8 cellular contexts compared by ENCODE assay signal in the genomic region with DNA sequence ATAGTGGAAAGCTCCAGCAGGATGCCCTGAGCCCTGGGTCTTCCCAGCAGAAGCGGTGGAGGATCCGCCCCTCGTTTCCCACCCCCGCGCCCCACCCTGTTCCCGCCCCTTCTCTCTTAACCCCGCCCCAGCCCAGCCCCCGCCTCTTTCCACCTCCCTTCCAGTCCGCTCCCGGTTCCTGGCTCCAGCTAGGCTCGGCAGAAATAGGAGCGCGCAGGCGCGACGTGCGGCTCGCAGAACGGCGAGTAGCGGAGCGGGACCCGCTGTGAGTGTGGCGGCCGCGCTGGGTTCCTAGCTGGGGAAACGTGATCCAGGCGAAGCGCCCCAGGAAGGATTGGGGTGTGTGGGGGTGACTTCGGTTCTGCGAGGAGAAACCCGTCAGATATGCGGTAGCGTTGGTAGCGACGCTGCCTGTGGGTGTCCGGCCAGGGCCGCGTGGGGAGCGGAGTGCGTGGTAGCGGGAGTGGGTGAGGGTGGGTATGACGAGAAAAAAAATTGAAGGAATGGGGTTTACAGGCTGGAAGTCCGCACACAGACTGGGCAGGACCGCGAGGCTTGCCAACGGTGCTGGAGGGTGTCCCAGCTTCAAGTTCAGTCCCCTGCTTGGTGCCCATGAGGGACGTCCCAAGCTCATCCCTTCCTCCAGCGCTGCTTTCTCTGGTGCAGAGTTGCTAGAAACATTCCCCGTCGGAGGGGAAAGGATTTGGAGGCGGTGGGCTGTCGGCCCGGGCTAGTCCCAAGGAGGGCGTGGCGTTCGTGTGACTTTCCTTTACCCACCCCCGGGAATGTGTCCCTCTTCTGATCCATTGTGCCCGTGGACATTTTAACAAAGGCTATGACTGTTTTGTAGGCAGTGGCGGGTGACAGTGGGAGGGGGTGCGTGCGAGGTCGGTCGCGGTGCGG. TPM values are rescaled to one million over a fixed set of nuclear protein-coding genes. Genes with fewer than 3 reads are reported as not detected.
DNase-seq lines count a peak whose midpoint lies in the region; ATAC-seq and TF ChIP-seq lines count a peak whose summit lies in the region.

A gene (plus strand): TSS at position 234 of the 903 bp plus-strand sequence. CDS start 56,886 bp downstream, outside the sequence.

- TF ChIP-seq CTCF in glutamatergic neuron (IDR thresholded peaks at IDR 0.05; ENCODE audit: partially characterized antibody, unreplicated experiment) (no peak), nephron progenitor cell (IDR thresholded peaks at IDR 0.05) (no peak), GM13977 (IDR thresholded peaks at IDR 0.05; ENCODE audit: extremely low read depth, insufficient read depth, missing control alignments) (no peak)

- H3K9me3 Mint-ChIP-seq in activated naive CD8-positive, alpha-beta T cell treated with anti-CD3 and anti-CD28 coated beads, Interleukin-2, amount 10 ng/mL, durations not matched to agents 7 days and 5 days: no peaks in the 10 kb centered on the region
- H3K9me3 Mint-ChIP-seq in glutamatergic neuron (ENCODE audit: unreplicated experiment) (no peaks in the 10 kb centered on the region), nephron progenitor cell (peaks cover 19% of the 10 kb centered on the region)

- H3K36me3 Mint-ChIP-seq in activated naive CD8-positive, alpha-beta T cell treated with anti-CD3 and anti-CD28 coated beads, Interleukin-2, amount 10 ng/mL, durations not matched to agents 7 days and 5 days: no peaks in the 10 kb centered on the region
- no peaks in the 10 kb centered on the region for H3K36me3 Mint-ChIP-seq in glutamatergic neuron (ENCODE audit: unreplicated experiment)
- peaks cover under 1% of the 10 kb centered on the region for H3K36me3 Mint-ChIP-seq in nephron progenitor cell (ENCODE audit: low read depth)

- peaks cover 13% of the 10 kb centered on the region for H3K27me3 Mint-ChIP-seq in activated naive CD8-positive, alpha-beta T cell treated with anti-CD3 and anti-CD28 coated beads, Interleukin-2, amount 10 ng/mL, durations not matched to agents 7 days and 5 days
- H3K27me3 Mint-ChIP-seq in glutamatergic neuron (ENCODE audit: unreplicated experiment): peaks cover 4% of the 10 kb centered on the region
- peaks cover 4% of the 10 kb centered on the region for H3K27me3 Mint-ChIP-seq in nephron progenitor cell (ENCODE audit: low read depth, poor library complexity)

- H3K4me3 Mint-ChIP-seq in activated naive CD8-positive, alpha-beta T cell treated with anti-CD3 and anti-CD28 coated beads, Interleukin-2, amount 10 ng/mL, durations not matched to agents 7 days and 5 days: peak within 1 kb of the TSS; percentile 37
- H3K4me3 Mint-ChIP-seq in glutamatergic neuron (ENCODE audit: unreplicated experiment): peak within 1 kb of the TSS; percentile 90
- H3K4me3 Mint-ChIP-seq in nephron progenitor cell: peak within 1 kb of the TSS; percentile 91

- POLR2A ChIA-PET in activated naive CD8-positive, alpha-beta T cell treated with anti-CD3 and anti-CD28 coated beads, Interleukin-2, amount 10 ng/mL, durations not matched to agents 7 days and 5 days (lab: Charles Lee): no interaction called here

- DNase-seq in DMS 273 treated with DMSO at 0.1 percent for 48 hours (lab: John Stamatoyannopoulos, UW) (peak; percentile 68), NCI-H1105 (lab: John Stamatoyannopoulos, UW) (peak; percentile 47), glutamatergic neuron (peak; percentile 85), nephron progenitor cell (peak; percentile 81), GM13977 (ENCODE audit: low spot score) (no peak)
- no peak for DNase-seq in activated naive CD8-positive, alpha-beta T cell treated with anti-CD3 and anti-CD28 coated beads, Interleukin-2, amount 10 ng/mL, durations not matched to agents 7 days and 5 days
- no peak for DNase-seq in activated CD4-positive, alpha-beta T cell treated with anti-CD3 and anti-CD28 coated beads, Interleukin-2, amount 50 U/mL, for 1 hour

- in situ Hi-C loops in GM13977 (cut with MboI; ENCODE audit: low pct_unique_long_range_greater_than_20kb, low sequenced_read_pairs, unreplicated experiment): no loop called here

- no peak within 1 kb of the TSS for H3K27ac Mint-ChIP-seq in activated naive CD8-positive, alpha-beta T cell treated with anti-CD3 and anti-CD28 coated beads, Interleukin-2, amount 10 ng/mL, durations not matched to agents 7 days and 5 days
- H3K27ac Mint-ChIP-seq in glutamatergic neuron (ENCODE audit: unreplicated experiment) (peak within 1 kb of the TSS; percentile 38), nephron progenitor cell (peak within 1 kb of the TSS; percentile 73)

- no peaks in the 10 kb centered on the region for H3K4me1 Mint-ChIP-seq in activated naive CD8-positive, alpha-beta T cell treated with anti-CD3 and anti-CD28 coated beads, Interleukin-2, amount 10 ng/mL, durations not matched to agents 7 days and 5 days
- H3K4me1 Mint-ChIP-seq in glutamatergic neuron (ENCODE audit: low read depth, unreplicated experiment) (peaks cover 2% of the 10 kb centered on the region), nephron progenitor cell (peaks cover 11% of the 10 kb centered on the region)

- no peak for ATAC-seq in activated naive CD8-positive, alpha-beta T cell treated with anti-CD3 and anti-CD28 coated beads, Interleukin-2, amount 10 ng/mL, durations not matched to agents 7 days and 5 days (ENCODE audit: low read depth)
- no peak for ATAC-seq in GM21381 (IDR thresholded peaks at IDR 0.05; ENCODE audit: unreplicated experiment)

RNA-seq across cellular contexts. Expression of the gene that starts here (rescaled TPM):
- not detected for total RNA-seq in activated naive CD8-positive, alpha-beta T cell treated with anti-CD3 and anti-CD28 coated beads, Interleukin-2, amount 10 ng/mL, durations not matched to agents 7 days and 5 days
- 4.4 TPM for total RNA-seq in glutamatergic neuron (ENCODE audit: unreplicated experiment)

Comparison
In these comparisons a context has a peak if more than half of its experiments do, and no peak if none do; other contexts are left out.
1. DNase-seq: peak in DMS 273 treated with DMSO at 0.1 percent for 48 hours (single experiment), NCI-H1105 (single experiment), glutamatergic neuron (single experiment) and nephron progenitor cell (single experiment); none in activated naive CD8-positive, alpha-beta T cell treated with anti-CD3 and anti-CD28 coated beads, Interleukin-2, amount 10 ng/mL, durations not matched to agents 7 days and 5 days (single experiment), GM13977 (single experiment) and activated CD4-positive, alpha-beta T cell treated with anti-CD3 and anti-CD28 coated beads, Interleukin-2, amount 50 U/mL, for 1 hour (single experiment).
2. H3K4me3 Mint-ChIP-seq: peak in every context shown above with its lines; median percentile 91 in nephron progenitor cell; 90 in glutamatergic neuron; 37 in activated naive CD8-positive, alpha-beta T cell treated with anti-CD3 and anti-CD28 coated beads, Interleukin-2, amount 10 ng/mL, durations not matched to agents 7 days and 5 days.